ENCODE assay signal across 8 cellular contexts in the genomic region with DNA sequence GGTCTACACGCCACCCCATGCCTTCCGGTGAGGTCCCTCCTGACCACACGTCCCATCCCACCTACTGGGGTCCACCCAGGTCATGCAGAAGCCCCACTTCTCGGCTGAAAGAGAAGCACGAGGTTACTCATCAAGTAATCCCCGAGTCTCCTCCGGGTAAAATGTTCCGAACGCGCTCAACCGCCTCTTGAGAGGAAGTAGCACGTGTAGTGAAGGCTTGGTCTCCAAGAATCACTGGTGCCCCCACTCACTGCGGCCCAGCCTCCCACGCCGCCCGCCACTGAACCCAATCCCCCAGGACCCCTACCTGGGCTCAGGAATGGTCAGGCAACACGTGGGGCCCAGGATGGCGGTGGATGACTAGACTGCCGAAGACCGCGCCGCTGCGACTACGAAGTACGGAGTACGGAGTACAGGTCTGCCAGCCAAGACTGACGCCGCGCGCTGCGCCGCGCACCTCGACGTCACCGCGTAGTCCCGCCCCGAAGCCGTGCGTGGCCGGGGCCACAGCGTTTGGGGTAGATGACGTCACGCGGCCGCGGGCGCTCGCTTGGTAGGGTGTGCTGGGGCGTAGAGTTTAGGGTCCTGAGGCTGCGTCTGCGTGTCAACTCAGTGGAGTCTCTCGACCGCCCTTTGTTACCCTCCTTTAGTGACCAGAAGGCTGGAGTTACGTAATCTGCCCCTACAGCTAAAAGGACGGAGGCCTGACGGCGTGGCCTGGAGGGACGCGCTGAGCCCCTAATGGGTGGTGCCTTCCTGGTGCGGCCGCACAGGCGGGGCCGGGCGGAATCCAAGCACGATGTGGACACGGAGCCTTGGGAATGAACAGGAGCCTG. TPM values are rescaled to one million over a fixed set of nuclear protein-coding genes. Genes with fewer than 3 reads are reported as not detected.
DNase-seq lines count a peak whose midpoint lies in the region; ATAC-seq and TF ChIP-seq lines count a peak whose summit lies in the region.

No MANE protein-coding gene starts in this region.

- H3K27me3 Mint-ChIP-seq in activated T-helper 2 cell treated with anti-CD3 and anti-CD28 coated beads, Interferon-gamma antibody, Interleukin-2, Interleukin-4, amounts not matched to agents 10 μg/mL and 5 μg/mL and 100 μg/mL, durations not matched to agents 14 hours and 24 hours and 36 hours (ENCODE audit: low read depth) = no peaks in the 10 kb centered on the region
- no peaks in the 10 kb centered on the region for H3K27me3 Mint-ChIP-seq in natural killer cell treated with Interleukin-12 subunit alpha and Interleukin-12 subunit beta and Interleukin-15 and Interleukin-18, amount 100 ng/mL, for 72 hours

- peak; percentile 96 for DNase-seq in DMS79 treated with DMSO at 0.1 percent for 48 hours (lab: John Stamatoyannopoulos, UW)
- DNase-seq in KG1 (lab: John Stamatoyannopoulos, UW) = peak; percentile 93
- peak; percentile 95 for DNase-seq in RPMI7951 (ENCODE audit: low read depth)
- peak; percentile 95 for DNase-seq in activated T-helper 2 cell treated with anti-CD3 and anti-CD28 coated beads, Interferon-gamma antibody, Interleukin-2, Interleukin-4, amounts not matched to agents 10 μg/mL and 5 μg/mL and 100 μg/mL, durations not matched to agents 14 hours and 24 hours and 36 hours (ENCODE audit: low spot score)
- peak; percentile 97 for DNase-seq in fibroblast of pulmonary artery (ENCODE audit: low read depth)
- DNase-seq in natural killer cell treated with Interleukin-12 subunit alpha and Interleukin-12 subunit beta and Interleukin-15 and Interleukin-18, amount 100 ng/mL, for 72 hours (ENCODE audit: low spot score) = peak; percentile 97
- DNase-seq in stimulated activated naive CD4-positive, alpha-beta T cell treated with Interleukin-2 at 50 U/mL for 16 hours (lab: John Stamatoyannopoulos, UW) = peak; percentile 92

- no peaks in the 10 kb centered on the region for H3K9me3 Mint-ChIP-seq in activated T-helper 2 cell treated with anti-CD3 and anti-CD28 coated beads, Interferon-gamma antibody, Interleukin-2, Interleukin-4, amounts not matched to agents 10 μg/mL and 5 μg/mL and 100 μg/mL, durations not matched to agents 14 hours and 24 hours and 36 hours
- no peaks in the 10 kb centered on the region for H3K9me3 Mint-ChIP-seq in natural killer cell treated with Interleukin-12 subunit alpha and Interleukin-12 subunit beta and Interleukin-15 and Interleukin-18, amount 100 ng/mL, for 72 hours

- peak; percentile 91 for ATAC-seq in GM21737 (IDR thresholded peaks at IDR 0.05; ENCODE audit: unreplicated experiment)
- peak; percentile 98 for ATAC-seq in natural killer cell treated with Interleukin-12 subunit alpha and Interleukin-12 subunit beta and Interleukin-15 and Interleukin-18, amount 100 ng/mL, for 72 hours

- H3K4me1 Mint-ChIP-seq in activated T-helper 2 cell treated with anti-CD3 and anti-CD28 coated beads, Interferon-gamma antibody, Interleukin-2, Interleukin-4, amounts not matched to agents 10 μg/mL and 5 μg/mL and 100 μg/mL, durations not matched to agents 14 hours and 24 hours and 36 hours (ENCODE audit: low read depth) = peaks cover 62% of the 10 kb centered on the region
- H3K4me1 Mint-ChIP-seq in natural killer cell treated with Interleukin-12 subunit alpha and Interleukin-12 subunit beta and Interleukin-15 and Interleukin-18, amount 100 ng/mL, for 72 hours (ENCODE audit: low read depth in 2 of 2) = peaks cover 44 to 60% of the 10 kb centered on the region in 2 donors

- intact Hi-C loops in activated T-helper 2 cell treated with anti-CD3 and anti-CD28 coated beads, Interferon-gamma antibody, Interleukin-2, Interleukin-4, amounts not matched to agents 10 μg/mL and 5 μg/mL and 100 μg/mL, durations not matched to agents 14 hours and 24 hours and 36 hours (cut with micrococcal nuclease) = loop anchor here (1.0 to 10.0 kb wide), 4 partner anchors 9 to 402 kb away; a partner anchor contains a TSS

- no peak for TF ChIP-seq CTCF in fibroblast of pulmonary artery (IDR thresholded peaks at IDR 0.05; ENCODE audit: low read length, missing control alignments)

- peak overlapping the region; percentile 95 for H3K4me3 Mint-ChIP-seq in activated T-helper 2 cell treated with anti-CD3 and anti-CD28 coated beads, Interferon-gamma antibody, Interleukin-2, Interleukin-4, amounts not matched to agents 10 μg/mL and 5 μg/mL and 100 μg/mL, durations not matched to agents 14 hours and 24 hours and 36 hours (ENCODE audit: low read depth)
- peak overlapping the region; percentile 94 for H3K4me3 Mint-ChIP-seq in natural killer cell treated with Interleukin-12 subunit alpha and Interleukin-12 subunit beta and Interleukin-15 and Interleukin-18, amount 100 ng/mL, for 72 hours

- H3K36me3 Mint-ChIP-seq in activated T-helper 2 cell treated with anti-CD3 and anti-CD28 coated beads, Interferon-gamma antibody, Interleukin-2, Interleukin-4, amounts not matched to agents 10 μg/mL and 5 μg/mL and 100 μg/mL, durations not matched to agents 14 hours and 24 hours and 36 hours (ENCODE audit: low read depth) = peaks cover 58% of the 10 kb centered on the region
- H3K36me3 Mint-ChIP-seq in natural killer cell treated with Interleukin-12 subunit alpha and Interleukin-12 subunit beta and Interleukin-15 and Interleukin-18, amount 100 ng/mL, for 72 hours = peaks cover 37% of the 10 kb centered on the region

- peak overlapping the region; percentile 73 for H3K4me3 ChIP-seq in fibroblast of pulmonary artery (replicated peaks; ENCODE audit: low read depth, low read length)

- H3K27ac Mint-ChIP-seq in activated T-helper 2 cell treated with anti-CD3 and anti-CD28 coated beads, Interferon-gamma antibody, Interleukin-2, Interleukin-4, amounts not matched to agents 10 μg/mL and 5 μg/mL and 100 μg/mL, durations not matched to agents 14 hours and 24 hours and 36 hours = peak overlapping the region; percentile 99
- peak overlapping the region; percentile 97 to 99 for H3K27ac Mint-ChIP-seq in natural killer cell treated with Interleukin-12 subunit alpha and Interleukin-12 subunit beta and Interleukin-15 and Interleukin-18, amount 100 ng/mL, for 72 hours

RNA-seq across cellular contexts. Expression of a gene that starts 7.6 kb away (rescaled TPM):
- under 0.01 TPM in 1 of 2 replicates, not detected in the other for total RNA-seq in RPMI7951 (2014; rRNA removed; shearing (Covaris generic))
- total RNA-seq in activated T-helper 2 cell treated with anti-CD3 and anti-CD28 coated beads, Interferon-gamma antibody, Interleukin-2, Interleukin-4, amounts not matched to agents 10 μg/mL and 5 μg/mL and 100 μg/mL, durations not matched to agents 14 hours and 24 hours and 36 hours = 442 and 450 TPM in 2 replicates
- total RNA-seq in natural killer cell treated with Interleukin-12 subunit alpha and Interleukin-12 subunit beta and Interleukin-15 and Interleukin-18, amount 100 ng/mL, for 72 hours = 100 to 1,000 TPM; 465 to 518 TPM

RNA-seq across cellular contexts. Expression of a gene that starts 13.6 kb away (rescaled TPM):
- total RNA-seq in RPMI7951 (2014; rRNA removed; shearing (Covaris generic)) = 65.0 and 75.1 TPM in 2 replicates
- 61.3 and 61.7 TPM in 2 replicates for total RNA-seq in activated T-helper 2 cell treated with anti-CD3 and anti-CD28 coated beads, Interferon-gamma antibody, Interleukin-2, Interleukin-4, amounts not matched to agents 10 μg/mL and 5 μg/mL and 100 μg/mL, durations not matched to agents 14 hours and 24 hours and 36 hours
- 10 to 100 TPM; 59.2 to 68.4 TPM for total RNA-seq in natural killer cell treated with Interleukin-12 subunit alpha and Interleukin-12 subunit beta and Interleukin-15 and Interleukin-18, amount 100 ng/mL, for 72 hours

Comparison
In these comparisons a context has a peak if more than half of its experiments do, and no peak if none do; other contexts are left out.
1. Peak in every context shown above with its lines: DNase-seq, ATAC-seq and H3K4me3 ChIP-seq.
2. RNA of a gene that starts 7.6 kb away (total RNA-seq): 465 to 518 TPM in natural killer cell treated with Interleukin-12 subunit alpha and Interleukin-12 subunit beta and Interleukin-15 and Interleukin-18, amount 100 ng/mL, for 72 hours and 442 to 450 TPM in activated T-helper 2 cell treated with anti-CD3 and anti-CD28 coated beads, Interferon-gamma antibody, Interleukin-2, Interleukin-4, amounts not matched to agents 10 μg/mL and 5 μg/mL and 100 μg/mL, durations not matched to agents 14 hours and 24 hours and 36 hours; under 0.01 TPM in RPMI7951; every median in the first group is over 100 times any median in the second.